Comparison of ENCODE assay signal across 8 cellular contexts in the genomic region with DNA sequence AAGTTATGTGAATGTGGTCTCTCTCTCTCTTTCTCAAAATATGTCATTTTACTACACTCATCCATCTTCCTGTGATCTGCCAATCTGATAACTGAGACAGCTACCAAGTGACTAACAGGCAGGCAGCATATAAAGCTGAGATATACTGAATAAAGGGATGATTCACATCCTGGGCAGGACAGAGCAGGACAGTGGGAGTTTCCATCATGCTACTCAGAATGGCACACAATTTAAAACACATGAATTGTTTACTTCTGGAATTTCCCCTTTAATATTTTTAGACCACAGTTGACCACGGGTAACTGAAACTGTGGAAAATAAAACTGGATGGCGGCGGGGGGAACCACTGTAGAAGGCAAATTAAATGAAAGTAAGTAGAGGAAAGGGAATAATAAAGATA. TPM values are rescaled to one million over a fixed set of nuclear protein-coding genes. Genes with fewer than 3 reads are reported as not detected.
A peak's percentile ranks its signal among the peaks of the same experiment; 100 is the strongest.
DNase-seq lines count a peak whose midpoint lies in the region; ATAC-seq and TF ChIP-seq lines count a peak whose summit lies in the region.

No MANE protein-coding gene starts in this region.

- no peak for TF ChIP-seq CTCF in GM12865 (IDR thresholded peaks at IDR 0.05; ENCODE audit: insufficient read depth, low read depth, low read length, missing control alignments)
- no peak for TF ChIP-seq CTCF in epithelial cell of proximal tubule (conservative IDR thresholded peaks at IDR 0.05; ENCODE audit: low read depth, low read length)

- no peak overlapping the region for H3K4me3 ChIP-seq in GM12865 (ENCODE audit: low read depth, low read length)
- H3K4me3 ChIP-seq in epithelial cell of proximal tubule (ENCODE audit: low read depth, low read length) = no peak overlapping the region

- ATAC-seq in GM21786 (IDR thresholded peaks at IDR 0.05; ENCODE audit: unreplicated experiment) = peak; percentile 59
- no peak for ATAC-seq in HG03135 (IDR thresholded peaks at IDR 0.05; ENCODE audit: unreplicated experiment)

- DNase-seq in GM12865 (ENCODE audit: low read depth) = peak; percentile 66
- peak; percentile 53 to 72 for DNase-seq in Kasumi-1 (lab: John Stamatoyannopoulos, UW)
- peak; percentile 36 for DNase-seq in epithelial cell of proximal tubule (ENCODE audit: low read depth)
- DNase-seq in NCI-H748 treated with DMSO at 0.1 percent for 48 hours (lab: John Stamatoyannopoulos, UW) = no peak
- no peak for DNase-seq in Ammon's horn (ENCODE audit: low spot score)
- DNase-seq in amygdala (lab: John Stamatoyannopoulos, UW) = no peak

RNA-seq across cellular contexts. Expression of a gene that starts 58.6 kb away (rescaled TPM):
- 84.2 and 86.3 TPM in 2 replicates for total RNA-seq in epithelial cell of proximal tubule

Comparison
In these comparisons a context has a peak if more than half of its experiments do, and no peak if none do; other contexts are left out.
1. DNase-seq: peak in GM12865 (single experiment), Kasumi-1 (2 of 2) and epithelial cell of proximal tubule (single experiment); none in NCI-H748 treated with DMSO at 0.1 percent for 48 hours (single experiment), Ammon's horn (single experiment) and amygdala (0 of 56).